Comparison of ENCODE assay signal across 6 cellular contexts in the genomic region with DNA sequence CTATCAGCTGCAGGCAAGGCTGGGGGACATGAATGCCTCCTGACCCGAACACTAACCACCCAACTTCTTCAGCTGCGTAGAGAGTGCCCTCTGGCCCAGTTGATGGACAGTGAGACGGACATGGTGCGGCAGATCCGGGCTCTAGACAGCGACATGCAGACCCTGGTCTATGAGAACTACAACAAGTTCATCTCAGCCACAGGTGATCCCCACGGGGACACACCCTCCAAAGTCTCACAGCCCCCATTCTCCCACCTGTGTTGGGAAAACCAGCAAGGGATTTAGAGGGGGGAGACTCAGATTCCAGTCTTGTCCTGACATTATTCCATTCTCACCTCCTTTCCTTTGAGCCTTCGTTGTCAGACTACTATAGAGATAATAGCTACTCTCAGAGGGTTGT. TPM values are rescaled to one million over a fixed set of nuclear protein-coding genes. Genes with fewer than 3 reads are reported as not detected.
DNase-seq lines count a peak whose midpoint lies in the region; ATAC-seq lines count a peak whose summit lies in the region.

No MANE protein-coding gene starts in this region.

- no peaks in the 10 kb centered on the region for H3K27me3 Mint-ChIP-seq in CD4-positive, alpha-beta memory T cell

- peak overlapping the region in 6 of 7 donors; percentile 25 to 97 (median 96) for H3K27ac Mint-ChIP-seq in CD4-positive, alpha-beta memory T cell
- peak overlapping the region; percentile 50 to 87 for H3K27ac Mint-ChIP-seq in activated naive CD4-positive, alpha-beta T cell treated with anti-CD3 and anti-CD28 coated beads, Interleukin-2, amount 50 U/mL, for 72 hours

- H3K9me3 Mint-ChIP-seq in CD4-positive, alpha-beta memory T cell: no peaks in the 10 kb centered on the region
- H3K9me3 Mint-ChIP-seq in activated naive CD4-positive, alpha-beta T cell treated with anti-CD3 and anti-CD28 coated beads, Interleukin-2, amount 50 U/mL, for 72 hours: no peaks in the 10 kb centered on the region

- H3K4me3 Mint-ChIP-seq in CD4-positive, alpha-beta memory T cell: peak overlapping the region; percentile 86 to 95 (median 93)

- intact Hi-C loops in CD4-positive, alpha-beta memory T cell (cut with micrococcal nuclease): loop anchor here (1.0 kb wide), 4 partner anchors 13 to 25 kb away; partner anchors contain the start of genes CDCA5, FAU, MRPL49 and ZFPL1

- no peak for DNase-seq in CD4-positive, alpha-beta memory T cell
- DNase-seq in activated naive CD4-positive, alpha-beta T cell treated with anti-CD3 and anti-CD28 coated beads, Interleukin-2, amount 50 U/mL, for 72 hours (ENCODE audit: low spot score in 2 of 2): no peak
- DNase-seq in mesendoderm (no peak), SHP77 treated with DMSO at 0.1 percent for 48 hours (lab: John Stamatoyannopoulos, UW) (no peak), dedifferentiated amniotic fluid mesenchymal stem cell (ENCODE audit: extremely low spot score) (no peak), A172 (ENCODE audit: low spot score) (no peak)

- no peak overlapping the region for H2BK5ac ChIP-seq in mesendoderm (ENCODE audit: low read length)

- H3K56ac ChIP-seq in mesendoderm (ENCODE audit: low read length): peak overlapping the region; percentile 65

- peak overlapping the region; percentile 47 to 74 for H3K4me3 ChIP-seq in CD4-positive, alpha-beta memory T cell (ENCODE audit: low read length in 2 of 2)
- H3K4me3 ChIP-seq in mesendoderm (ENCODE audit: low read length): no peak overlapping the region

- POLR2A ChIA-PET in CD4-positive, alpha-beta memory T cell (lab: Charles Lee; ENCODE audit: partially characterized antibody): interaction anchor here (0.9 to 17.5 kb wide), 15 partner anchors 11 to 779 kb away, joined by 3 to 320 read pairs (median 4); partner anchors contain the start of genes ARL2, CDCA5, FAU and MRPL49

- no peak overlapping the region for H4K5ac ChIP-seq in mesendoderm (ENCODE audit: low read length)

- no peak overlapping the region for H2BK120ac ChIP-seq in mesendoderm (ENCODE audit: low read depth, low read length)

- H3K9ac ChIP-seq in mesendoderm (ENCODE audit: low read length): peak overlapping the region; percentile 33

- peaks cover 5% of the 10 kb centered on the region for H3K79me1 ChIP-seq in mesendoderm (ENCODE audit: low read length)

- no peak overlapping the region for H2AK5ac ChIP-seq in mesendoderm (ENCODE audit: low read length)

- no peak overlapping the region for H4K8ac ChIP-seq in mesendoderm (ENCODE audit: low read depth, low read length)

- H3K9me3 ChIP-seq in CD4-positive, alpha-beta memory T cell (ENCODE audit: control insufficient read depth in 1 of 2, low read length in 2 of 2): no peaks in the 10 kb centered on the region

- no peak overlapping the region for H3K23ac ChIP-seq in mesendoderm (ENCODE audit: low read length)

- peaks cover 8 to 26% (median 17%) of the 10 kb centered on the region in 4 donors for H3K4me1 Mint-ChIP-seq in CD4-positive, alpha-beta memory T cell

- H3K18ac ChIP-seq in mesendoderm (ENCODE audit: low read length): no peak overlapping the region

- H3K79me2 ChIP-seq in mesendoderm (ENCODE audit: control insufficient read depth, insufficient read depth, low read length): peaks cover 3% of the 10 kb centered on the region

- H3K4me2 ChIP-seq in mesendoderm (ENCODE audit: low read length): peak overlapping the region; percentile 11

- H3K4ac ChIP-seq in mesendoderm (ENCODE audit: low read depth, low read length): no peak overlapping the region

- peak overlapping the region; percentile 78 for H3K27ac ChIP-seq in CD4-positive, alpha-beta memory T cell (ENCODE audit: low read depth, low read length)
- no peak overlapping the region for H3K27ac ChIP-seq in mesendoderm (ENCODE audit: low read depth, low read length)

- H2BK15ac ChIP-seq in mesendoderm (replicated peaks; ENCODE audit: low read depth): no peak overlapping the region

- H3K36me3 ChIP-seq in CD4-positive, alpha-beta memory T cell (ENCODE audit: insufficient read depth, low read length): no peaks in the 10 kb centered on the region
- H3K36me3 ChIP-seq in mesendoderm (ENCODE audit: control insufficient read depth, insufficient read depth, low read length): peaks cover 2% of the 10 kb centered on the region

- ATAC-seq in activated naive CD4-positive, alpha-beta T cell treated with anti-CD3 and anti-CD28 coated beads, Interleukin-2, amount 50 U/mL, for 72 hours: no peak

- CTCF ChIA-PET in CD4-positive, alpha-beta memory T cell (lab: Charles Lee; ENCODE audit: partially characterized antibody): interaction anchor here (0.6 to 5.4 kb wide), 5 partner anchors 14 to 71 kb away, joined by 3 to 70 read pairs (median 3); partner anchors contain the start of genes TM7SF2 and ZNHIT2

- H3K27me3 ChIP-seq in CD4-positive, alpha-beta memory T cell (ENCODE audit: insufficient read depth, low read length): no peaks in the 10 kb centered on the region
- H3K27me3 ChIP-seq in mesendoderm (ENCODE audit: insufficient read depth, low read length, poor library complexity): no peaks in the 10 kb centered on the region

- peaks cover 6 to 18% of the 10 kb centered on the region in 2 donors for H3K36me3 Mint-ChIP-seq in CD4-positive, alpha-beta memory T cell
- H3K36me3 Mint-ChIP-seq in activated naive CD4-positive, alpha-beta T cell treated with anti-CD3 and anti-CD28 coated beads, Interleukin-2, amount 50 U/mL, for 72 hours: no peaks in the 10 kb centered on the region

- peaks cover 18% of the 10 kb centered on the region for H3K4me1 ChIP-seq in CD4-positive, alpha-beta memory T cell (ENCODE audit: insufficient read depth, low read length)
- peaks cover 3% of the 10 kb centered on the region for H3K4me1 ChIP-seq in mesendoderm (ENCODE audit: control insufficient read depth, low read depth, low read length)

- whole genome bisulfite sequencing in mesendoderm (ENCODE audit: extremely low coverage, insufficient coverage, low lambda C conversion rate): no CpG with 5 or more reads among the region's 8 CpGs

RNA-seq across cellular contexts. Expression of gene VPS51, which starts 0.9 kb away (rescaled TPM):
- total RNA-seq in CD4-positive, alpha-beta memory T cell: 100 to 1,000 TPM; 221 to 226 TPM
- 100 to 1,000 TPM in 1 of 2 donors, 10 to 100 TPM in 1; 87.0 to 113 TPM for polyA plus RNA-seq in CD4-positive, alpha-beta memory T cell
- 100 to 1,000 TPM in 1 of 2 donors, 10 to 100 TPM in 1; 60.4 to 101 TPM for total RNA-seq in activated naive CD4-positive, alpha-beta T cell treated with anti-CD3 and anti-CD28 coated beads, Interleukin-2, amount 50 U/mL, for 72 hours
- 48.2 TPM for polyA plus RNA-seq in mesendoderm (2013, experiment 1 of 2)
- 46.6 TPM for polyA plus RNA-seq in mesendoderm (2013, experiment 2 of 2)
- total RNA-seq in A172 (2014; rRNA removed; shearing (Covaris generic)): 51.1 and 208 TPM in 2 replicates

RNA-seq across cellular contexts. Expression of gene ZFPL1, which starts 12.9 kb away (rescaled TPM):
- 10 to 100 TPM; 48.6 to 51.9 TPM for total RNA-seq in CD4-positive, alpha-beta memory T cell
- 10 to 100 TPM; 28.7 to 31.0 TPM for polyA plus RNA-seq in CD4-positive, alpha-beta memory T cell
- 10 to 100 TPM; 29.9 to 41.3 TPM for total RNA-seq in activated naive CD4-positive, alpha-beta T cell treated with anti-CD3 and anti-CD28 coated beads, Interleukin-2, amount 50 U/mL, for 72 hours
- 34.8 TPM for polyA plus RNA-seq in mesendoderm (2013, experiment 1 of 2)
- 34.4 TPM for polyA plus RNA-seq in mesendoderm (2013, experiment 2 of 2)
- 41.4 and 65.5 TPM in 2 replicates for total RNA-seq in A172 (2014; rRNA removed; shearing (Covaris generic))

RNA-seq across cellular contexts. Expression of gene CDCA5, which starts 13.1 kb away (rescaled TPM):
- total RNA-seq in CD4-positive, alpha-beta memory T cell: under 1 TPM; 0.41 to 0.64 TPM
- under 1 TPM in 1 of 2 donors, not detected in 1; 0.41 TPM for polyA plus RNA-seq in CD4-positive, alpha-beta memory T cell
- 100 to 1,000 TPM; 128 to 203 TPM for total RNA-seq in activated naive CD4-positive, alpha-beta T cell treated with anti-CD3 and anti-CD28 coated beads, Interleukin-2, amount 50 U/mL, for 72 hours
- polyA plus RNA-seq in mesendoderm (2013, experiment 1 of 2): 61.4 TPM
- polyA plus RNA-seq in mesendoderm (2013, experiment 2 of 2): 60.2 TPM
- total RNA-seq in A172 (2014; rRNA removed; shearing (Covaris generic)): 40.0 and 49.5 TPM in 2 replicates

RNA-seq across cellular contexts. Expression of gene TM7SF2, which starts 14.7 kb away (rescaled TPM):
- 10 to 100 TPM; 22.4 to 27.2 TPM for total RNA-seq in CD4-positive, alpha-beta memory T cell
- 10 to 100 TPM in 1 of 2 donors, 1 to 10 TPM in 1; 9.1 to 12.1 TPM for polyA plus RNA-seq in CD4-positive, alpha-beta memory T cell
- total RNA-seq in activated naive CD4-positive, alpha-beta T cell treated with anti-CD3 and anti-CD28 coated beads, Interleukin-2, amount 50 U/mL, for 72 hours: 10 to 100 TPM; 20.5 to 24.3 TPM
- 24.5 TPM for polyA plus RNA-seq in mesendoderm (2013, experiment 1 of 2)
- 25.2 TPM for polyA plus RNA-seq in mesendoderm (2013, experiment 2 of 2)
- total RNA-seq in A172 (2014; rRNA removed; shearing (Covaris generic)): 1.9 and 8.5 TPM in 2 replicates

RNA-seq across cellular contexts. Expression of gene ZNHIT2, which starts 20.6 kb away (rescaled TPM):
- 10 to 100 TPM; 15.9 to 16.5 TPM for total RNA-seq in CD4-positive, alpha-beta memory T cell
- polyA plus RNA-seq in CD4-positive, alpha-beta memory T cell: 10 to 100 TPM; 13.1 to 22.5 TPM
- 1 to 10 TPM; 5.6 to 10.0 TPM for total RNA-seq in activated naive CD4-positive, alpha-beta T cell treated with anti-CD3 and anti-CD28 coated beads, Interleukin-2, amount 50 U/mL, for 72 hours
- polyA plus RNA-seq in mesendoderm (2013, experiment 1 of 2): 9.7 TPM
- 9.3 TPM for polyA plus RNA-seq in mesendoderm (2013, experiment 2 of 2)
- total RNA-seq in A172 (2014; rRNA removed; shearing (Covaris generic)): 10.4 and 22.3 TPM in 2 replicates

Comparison
In these comparisons a context has a peak if more than half of its experiments do, and no peak if none do; other contexts are left out.
1. RNA of gene CDCA5, which starts 13.1 kb away (total RNA-seq): 128 to 203 TPM in activated naive CD4-positive, alpha-beta T cell treated with anti-CD3 and anti-CD28 coated beads, Interleukin-2, amount 50 U/mL, for 72 hours and 40.0 to 49.5 TPM in A172; 0.41 to 0.64 TPM in CD4-positive, alpha-beta memory T cell; every median in the first group is over 10 times any median in the second.